9 cellular contexts compared by ENCODE assay signal in genomic region chr18:26771524-26771923, GRCh38.
DNase-seq lines count a peak whose midpoint lies in the region; ATAC-seq, FAIRE-seq and TF ChIP-seq lines count a peak whose summit lies in the region.
"Had no signal": no experiment of that assay in that cellular context is flagged by ENCODE, and none has a peak within 500 bp of the region (broad histone marks: within the 10 kb centered on the region; RNA-seq: fewer than 3 reads in every experiment).

No MANE protein-coding gene starts in this region.

- no peaks in the 10 kb centered on the region for H3K79me1 ChIP-seq in H1 (ENCODE audit: low read depth, low read length)

- H2BK15ac ChIP-seq in H1 (ENCODE audit: low read length) = no peak overlapping the region

- no peak overlapping the region for H3K56ac ChIP-seq in H1 (replicated peaks; ENCODE audit: insufficient read length, low read depth, low read length)

- H4K20me1 ChIP-seq in H1 (replicated peaks in 1 of 2; ENCODE audit: control insufficient read depth in 1 of 2, insufficient read depth in 2 of 2, low read length in 2 of 2) = no peaks in the 10 kb centered on the region
- no peaks in the 10 kb centered on the region for H4K20me1 ChIP-seq in neural cell (ENCODE audit: insufficient read depth)

- ATAC-seq in T-helper 17 cell = no peak
- no peak for ATAC-seq in GM19467 (IDR thresholded peaks at IDR 0.05; ENCODE audit: unreplicated experiment)

- no peak overlapping the region for H3K4ac ChIP-seq in H1 (replicated peaks; ENCODE audit: insufficient read length, low read depth, low read length)

- H2BK5ac ChIP-seq in H1 (ENCODE audit: low read depth, low read length) = no peak overlapping the region

- H2AFZ ChIP-seq in H1 (ENCODE audit: low read length) = no peak overlapping the region
- H2AFZ ChIP-seq in neural cell (ENCODE audit: low read depth, low read length) = no peak overlapping the region

- H3K23ac ChIP-seq in H1 (ENCODE audit: insufficient read length) = no peak overlapping the region

- no peaks in the 10 kb centered on the region for H3F3A ChIP-seq in neural cell (ENCODE audit: insufficient read depth, low read length, poor library complexity, severe bottlenecking)

- H3K14ac ChIP-seq in H1 (ENCODE audit: insufficient read length) = no peak overlapping the region

- FAIRE-seq in H1 (lab: Jason Lieb, UNC) = peak; percentile 91

- H3K27ac Mint-ChIP-seq in T-helper 17 cell = no peak overlapping the region

- no peak for TF ChIP-seq POLR2A in H1 (IDR thresholded peaks at IDR 0.05; ENCODE audit: control extremely low read depth in 1 of 2, low read depth in 2 of 2, low read length in 2 of 2)
- TF ChIP-seq POLR2A in erythroblast (IDR thresholded peaks at IDR 0.05; ENCODE audit: low read length) = no peak

- H3K18ac ChIP-seq in H1 (ENCODE audit: extremely low read depth, low read length) = no peak overlapping the region

- H2BK12ac ChIP-seq in H1 (ENCODE audit: low read depth, low read length) = no peak overlapping the region

- H3K4me3 Mint-ChIP-seq in T-helper 17 cell = no peak overlapping the region

- no peaks in the 10 kb centered on the region for H3K9me2 ChIP-seq in neural cell (ENCODE audit: insufficient read depth, low read length)

- H3K79me2 ChIP-seq in H1 (ENCODE audit: control insufficient read depth in 1 of 2, insufficient read depth in 2 of 2, low read length in 2 of 2) = no peaks in the 10 kb centered on the region
- no peaks in the 10 kb centered on the region for H3K79me2 ChIP-seq in neural cell (replicated peaks; ENCODE audit: insufficient read depth, low read length)

- H2AK5ac ChIP-seq in H1 (ENCODE audit: low read depth, low read length) = no peak overlapping the region

- CTCF ChIA-PET in H1 (lab: Charles Lee; ENCODE audit: partially characterized antibody) = interaction anchor here (0.7 to 2.7 kb wide), 14 partner anchors 9 to 1171 kb away, joined by 3 to 11 read pairs (median 4); no protein-coding TSS in a partner anchor

- H3K4me1 ChIP-seq in H1 (replicated peaks in 1 of 4; ENCODE audit: control insufficient read depth in 3 of 4, insufficient read depth in 4 of 4, low read length in 3 of 4) = no peaks in the 10 kb centered on the region; a peak in 1 of 7 replicates

- H3K4me3 ChIP-seq in GM12875 (ENCODE audit: low read depth, low read length) (no peak overlapping the region), H1 (ENCODE audit: extremely low read depth in 1 of 4, insufficient read depth in 2 of 4, low read depth in 3 of 4, low read length in 4 of 4) (no peak overlapping the region), neural cell (ENCODE audit: low read length) (no peak overlapping the region)

- H2BK20ac ChIP-seq in H1 (ENCODE audit: low read length) = no peak overlapping the region

- H2BK120ac ChIP-seq in H1 (replicated peaks; ENCODE audit: low read depth, low read length) = no peak overlapping the region

- POLR2A ChIA-PET in H1 (lab: Charles Lee; ENCODE audit: partially characterized antibody) = no interaction called here

- TF ChIP-seq CTCF in GM12875 (IDR thresholded peaks at IDR 0.05; ENCODE audit: borderline replicate concordance, insufficient read depth, low read depth, low read length) = peak; percentile 46; the same call in 1 of the 2 replicates
- TF ChIP-seq CTCF in LNCAP (IDR thresholded peaks at IDR 0.05) = peak; percentile 41; the same call in 1 of the 2 replicates
- peak; percentile 37 to 83 (median 72) for TF ChIP-seq CTCF in H1 (IDR thresholded peaks at IDR 0.05; ENCODE audit: control extremely low read depth in 1 of 3, insufficient read depth in 1 of 3, low read depth in 1 of 3, low read length in 3 of 3)
- peak; percentile 14 for TF ChIP-seq CTCF in neural cell (IDR thresholded peaks at IDR 0.05; ENCODE audit: poor library complexity, severe bottlenecking)

- TF ChIP-seq RAD21 in H1 (IDR thresholded peaks at IDR 0.05 in 1 of 2, conservative IDR thresholded peaks at IDR 0.05 in 1 of 2; ENCODE audit: low read depth in 2 of 2, low read length in 2 of 2) (peak; percentile 80 to 81), neural cell (conservative IDR thresholded peaks at IDR 0.05) (no peak)

- WGBS in H1 (ENCODE audit: extremely low coverage in 1 of 2, insufficient coverage in 1 of 2, insufficient read length in 1 of 2, insufficient replicate concordance in 2 of 2, low coverage in 1 of 2, low lambda C conversion rate in 2 of 2, missing lambda C conversion rate in 1 of 2), 2 experiments = 30% methylated on average over 1 of the region's 1 CpG; no CpG with 5 or more reads in 1 of the 2 experiments

- H3K27me3 Mint-ChIP-seq in T-helper 17 cell = no peaks in the 10 kb centered on the region

- TF ChIP-seq EP300 in H1 (IDR thresholded peaks at IDR 0.05; ENCODE audit: borderline replicate concordance in 1 of 2, low read depth in 2 of 2, low read length in 2 of 2) = no peak
- TF ChIP-seq EP300 in neural cell (conservative IDR thresholded peaks at IDR 0.05; ENCODE audit: poor library complexity, severe bottlenecking) = no peak

- H3K4me2 ChIP-seq in H1 (ENCODE audit: insufficient read depth in 1 of 2, low read depth in 2 of 2, low read length in 2 of 2) = no peak overlapping the region
- H3K4me2 ChIP-seq in neural cell (ENCODE audit: low read length) = no peak overlapping the region

- H3K27me3 ChIP-seq in H1 (replicated peaks in 1 of 4; ENCODE audit: control insufficient read depth in 3 of 4, extremely low read depth in 1 of 4, insufficient read depth in 3 of 4, low read length in 3 of 4) (no peaks in the 10 kb centered on the region), neural cell (ENCODE audit: insufficient read depth, low read depth, low read length) (no peaks in the 10 kb centered on the region)

- no peaks in the 10 kb centered on the region for H3K9me3 ChIP-seq in H1 (ENCODE audit: insufficient read depth in 2 of 2, low read depth in 1 of 2, low read length in 1 of 2)
- H3K9me3 ChIP-seq in neural cell (ENCODE audit: low read length) = no peaks in the 10 kb centered on the region
- H3K9me3 ChIP-seq in T-helper 17 cell (ENCODE audit: control insufficient read depth, low read length, poor library complexity, severe bottlenecking) = no peaks in the 10 kb centered on the region

- no peak for DNase-seq in H1 (ENCODE audit: low read depth in 1 of 2, low spot score in 2 of 2)
- no peak for DNase-seq in caudate nucleus (lab: John Stamatoyannopoulos, UW)
- DNase-seq in T-helper 17 cell = no peak
- DNase-seq in erythroblast (lab: John Stamatoyannopoulos, UW) = no peak

- H4K91ac ChIP-seq in H1 (replicated peaks; ENCODE audit: insufficient read length, low read length) = no peak overlapping the region

- no peak overlapping the region for H3K9ac ChIP-seq in H1 (replicated peaks in 1 of 4; ENCODE audit: extremely low read depth in 1 of 4, low read depth in 3 of 4, low read length in 3 of 4)
- no peak overlapping the region for H3K9ac ChIP-seq in neural cell (ENCODE audit: low read length)

- no peaks in the 10 kb centered on the region for H3K36me3 Mint-ChIP-seq in T-helper 17 cell (ENCODE audit: low read depth)

- no peaks in the 10 kb centered on the region for H3K4me1 Mint-ChIP-seq in T-helper 17 cell

- no peak overlapping the region for H4K8ac ChIP-seq in H1 (ENCODE audit: extremely low read depth, insufficient read depth, low read length)

- no peak overlapping the region for H4K5ac ChIP-seq in H1 (ENCODE audit: insufficient read length, low read depth, low read length)

- H3K27ac ChIP-seq in H1 (ENCODE audit: low read depth, low read length) (no peak overlapping the region), neural cell (ENCODE audit: low read length) (no peak overlapping the region), caudate nucleus (ENCODE audit: low read depth, low read length) (no peak overlapping the region)
- H3K27ac ChIP-seq: epithelial cell of prostate had no signal

- no peaks in the 10 kb centered on the region; a peak in 1 of 8 replicates for H3K36me3 ChIP-seq in H1 (ENCODE audit: control insufficient read depth in 2 of 4, insufficient read depth in 4 of 4, low read length in 3 of 4)
- H3K36me3 ChIP-seq in neural cell (ENCODE audit: insufficient read depth, low read length) = no peaks in the 10 kb centered on the region

- no peaks in the 10 kb centered on the region for H3K23me2 ChIP-seq in H1 (ENCODE audit: low read depth, low read length)

TF ChIP-seq in H1, 55 proteins besides CTCF, POLR2A, EP300 and RAD21:
- TF ChIP-seq SAP30 (IDR thresholded peaks at IDR 0.05; ENCODE audit: insufficient read depth, insufficient replicate concordance, low read length) (no peak), CTBP2 (IDR thresholded peaks at IDR 0.05; ENCODE audit: borderline replicate concordance, insufficient read depth, insufficient read length, low read length) (no peak), MAX (IDR thresholded peaks at IDR 0.05) (no peak), ASH2L (IDR thresholded peaks at IDR 0.05; ENCODE audit: low read length) (no peak), SP4 (IDR thresholded peaks at IDR 0.05; ENCODE audit: low read length) (no peak), CREB1 (IDR thresholded peaks at IDR 0.05) (no peak)

TF ChIP-seq in neural cell, 6 proteins besides CTCF, POLR2A, EP300 and RAD21 (continues in another document):
- TF ChIP-seq POLR2AphosphoS5 (IDR thresholded peaks at IDR 0.05) (no peak), EZH2 (IDR thresholded peaks at IDR 0.05; ENCODE audit: borderline replicate concordance, insufficient read depth, low read length, poor library complexity, severe bottlenecking) (no peak), REST (IDR thresholded peaks at IDR 0.05; ENCODE audit: borderline replicate concordance) (no peak), SMC3 (conservative IDR thresholded peaks at IDR 0.05; ENCODE audit: poor library complexity) (no peak)

Comparison
In these comparisons a context has a peak if more than half of its experiments do, and no peak if none do; other contexts are left out.
1. CTCF ChIP-seq: peak in every context shown above with its lines; median percentile 72 in H1; 46 in GM12875; 41 in LNCAP; 14 in neural cell.